12 cellular contexts compared by ENCODE assay signal in genomic region chr4:978957-979701, GRCh38. TPM values are rescaled to one million over a fixed set of nuclear protein-coding genes. Genes with fewer than 3 reads are reported as not detected.
DNase-seq lines count a peak whose midpoint lies in the region; ATAC-seq and TF ChIP-seq lines count a peak whose summit lies in the region.
"Had no signal": no experiment of that assay in that cellular context is flagged by ENCODE, and none has a peak within 500 bp of the region (broad histone marks: within the 10 kb centered on the region; RNA-seq: fewer than 3 reads in every experiment).

No MANE protein-coding gene starts in this region.

- ATAC-seq in WTC11, result no peak

- H3K4me3 Mint-ChIP-seq in WTC11, result no peak overlapping the region

- DNase-seq in HuH-7 (ENCODE audit: low spot score) (peak; percentile 74), WTC11 (ENCODE audit: low spot score) (no peak), mucosa of gallbladder (ENCODE audit: low spot score) (no peak), NCI-H1436 treated with DMSO at 0.1 percent for 48 hours (lab: John Stamatoyannopoulos, UW) (no peak), NCI-H526 treated with DMSO at 0.1 percent for 48 hours (lab: John Stamatoyannopoulos, UW) (no peak)
- DNase-seq: aorta, foreskin melanocyte, NCI-H2029 had no signal

- H3K36me3 ChIP-seq in mesodermal cell (ENCODE audit: control insufficient read depth, insufficient read depth, low read length), result no peaks in the 10 kb centered on the region

- peaks cover 12% of the 10 kb centered on the region for H3K27me3 Mint-ChIP-seq in WTC11 (ENCODE audit: low read depth)

- CTCF ChIA-PET in WTC11 (lab: Charles Lee), result no interaction called here

- no peak for TF ChIP-seq CTCF in WTC11 (IDR thresholded peaks at IDR 0.05)

- H3K4me1 ChIP-seq in mesodermal cell (ENCODE audit: control insufficient read depth, insufficient read depth, low read length, poor library complexity, severe bottlenecking), result peaks cover 17% of the 10 kb centered on the region

- H3K27ac Mint-ChIP-seq in WTC11, result no peak overlapping the region

- H3K4me1 Mint-ChIP-seq in WTC11, result peaks cover 4% of the 10 kb centered on the region; the same call in 1 of the 2 replicates

- H3K9me3 Mint-ChIP-seq in WTC11, result peaks cover 3% of the 10 kb centered on the region; the same call in 1 of the 2 replicates

- peak overlapping the region; percentile 63 for H3K27ac ChIP-seq in mesodermal cell (ENCODE audit: low read depth, low read length, severe bottlenecking)

- H3K9me3 ChIP-seq in mesodermal cell (ENCODE audit: control insufficient read depth, low read length), result peaks cover 1% of the 10 kb centered on the region

- 0 out of 2 replicates have a peak, but pooled peaks cover 2% of the 10 kb centered on the region for H3K36me3 Mint-ChIP-seq in WTC11

- WGBS in mesodermal cell (ENCODE audit: insufficient coverage in 2 of 2), 2 experiments, result 48 to 51% methylated on average over 11 to 15 of the region's 20 CpGs

- H3K4me3 ChIP-seq in mesodermal cell (ENCODE audit: extremely low read depth, insufficient read depth, low read length, poor library complexity, severe bottlenecking), result no peak overlapping the region

- POLR2A ChIA-PET in WTC11 (lab: Charles Lee), result no interaction called here

TF ChIP-seq in WTC11, 78 proteins besides CTCF, POLR2A, EP300 and RAD21:
- TF ChIP-seq GABPB1 (CRISPR knock-in tag; IDR thresholded peaks at IDR 0.05), result peak; percentile 95
- TF ChIP-seq, protein P1, sequence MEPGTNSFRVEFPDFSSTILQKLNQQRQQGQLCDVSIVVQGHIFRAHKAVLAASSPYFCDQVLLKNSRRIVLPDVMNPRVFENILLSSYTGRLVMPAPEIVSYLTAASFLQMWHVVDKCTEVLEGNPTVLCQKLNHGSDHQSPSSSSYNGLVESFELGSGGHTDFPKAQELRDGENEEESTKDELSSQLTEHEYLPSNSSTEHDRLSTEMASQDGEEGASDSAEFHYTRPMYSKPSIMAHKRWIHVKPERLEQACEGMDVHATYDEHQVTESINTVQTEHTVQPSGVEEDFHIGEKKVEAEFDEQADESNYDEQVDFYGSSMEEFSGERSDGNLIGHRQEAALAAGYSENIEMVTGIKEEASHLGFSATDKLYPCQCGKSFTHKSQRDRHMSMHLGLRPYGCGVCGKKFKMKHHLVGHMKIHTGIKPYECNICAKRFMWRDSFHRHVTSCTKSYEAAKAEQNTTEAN (CRISPR knock-in tag; IDR thresholded peaks at IDR 0.05), result no peak
- TF ChIP-seq SMAD3 (CRISPR knock-in tag; IDR thresholded peaks at IDR 0.05; ENCODE audit: borderline replicate concordance), result no peak
- TF ChIP-seq, protein P2, sequence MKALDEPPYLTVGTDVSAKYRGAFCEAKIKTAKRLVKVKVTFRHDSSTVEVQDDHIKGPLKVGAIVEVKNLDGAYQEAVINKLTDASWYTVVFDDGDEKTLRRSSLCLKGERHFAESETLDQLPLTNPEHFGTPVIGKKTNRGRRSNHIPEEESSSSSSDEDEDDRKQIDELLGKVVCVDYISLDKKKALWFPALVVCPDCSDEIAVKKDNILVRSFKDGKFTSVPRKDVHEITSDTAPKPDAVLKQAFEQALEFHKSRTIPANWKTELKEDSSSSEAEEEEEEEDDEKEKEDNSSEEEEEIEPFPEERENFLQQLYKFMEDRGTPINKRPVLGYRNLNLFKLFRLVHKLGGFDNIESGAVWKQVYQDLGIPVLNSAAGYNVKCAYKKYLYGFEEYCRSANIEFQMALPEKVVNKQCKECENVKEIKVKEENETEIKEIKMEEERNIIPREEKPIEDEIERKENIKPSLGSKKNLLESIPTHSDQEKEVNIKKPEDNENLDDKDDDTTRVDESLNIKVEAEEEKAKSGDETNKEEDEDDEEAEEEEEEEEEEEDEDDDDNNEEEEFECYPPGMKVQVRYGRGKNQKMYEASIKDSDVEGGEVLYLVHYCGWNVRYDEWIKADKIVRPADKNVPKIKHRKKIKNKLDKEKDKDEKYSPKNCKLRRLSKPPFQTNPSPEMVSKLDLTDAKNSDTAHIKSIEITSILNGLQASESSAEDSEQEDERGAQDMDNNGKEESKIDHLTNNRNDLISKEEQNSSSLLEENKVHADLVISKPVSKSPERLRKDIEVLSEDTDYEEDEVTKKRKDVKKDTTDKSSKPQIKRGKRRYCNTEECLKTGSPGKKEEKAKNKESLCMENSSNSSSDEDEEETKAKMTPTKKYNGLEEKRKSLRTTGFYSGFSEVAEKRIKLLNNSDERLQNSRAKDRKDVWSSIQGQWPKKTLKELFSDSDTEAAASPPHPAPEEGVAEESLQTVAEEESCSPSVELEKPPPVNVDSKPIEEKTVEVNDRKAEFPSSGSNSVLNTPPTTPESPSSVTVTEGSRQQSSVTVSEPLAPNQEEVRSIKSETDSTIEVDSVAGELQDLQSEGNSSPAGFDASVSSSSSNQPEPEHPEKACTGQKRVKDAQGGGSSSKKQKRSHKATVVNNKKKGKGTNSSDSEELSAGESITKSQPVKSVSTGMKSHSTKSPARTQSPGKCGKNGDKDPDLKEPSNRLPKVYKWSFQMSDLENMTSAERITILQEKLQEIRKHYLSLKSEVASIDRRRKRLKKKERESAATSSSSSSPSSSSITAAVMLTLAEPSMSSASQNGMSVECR (CRISPR knock-in tag; IDR thresholded peaks at IDR 0.05; ENCODE audit: borderline replicate concordance), result no peak
- no peak for TF ChIP-seq ZNF396 (CRISPR knock-in tag; IDR thresholded peaks at IDR 0.05; ENCODE audit: borderline replicate concordance)
- TF ChIP-seq ZNF317 (CRISPR knock-in tag; IDR thresholded peaks at IDR 0.05; ENCODE audit: borderline replicate concordance, low read depth), result no peak
- TF ChIP-seq SP1 (CRISPR knock-in tag; conservative IDR thresholded peaks at IDR 0.05), result no peak

RNA-seq across cellular contexts. Expression of gene DGKQ, which starts 5.8 kb away (rescaled TPM):
- total RNA-seq in WTC11 (2021), result 15.7 to 19.3 TPM (median 16.9 TPM) in 3 replicates
- 11.0 TPM for polyA plus RNA-seq in mesodermal cell (2013, experiment 1 of 2)
- polyA plus RNA-seq in mesodermal cell (2013, experiment 2 of 2), result 8.0 TPM
- total RNA-seq in mucosa of gallbladder, result 26.9 TPM

RNA-seq across cellular contexts. Expression of gene IDUA, which starts 7.7 kb away (rescaled TPM):
- total RNA-seq in WTC11 (2021), result 8.5 to 9.7 TPM (median 8.7 TPM) in 3 replicates
- 2.2 TPM for polyA plus RNA-seq in mesodermal cell (2013, experiment 1 of 2)
- 2.7 TPM for polyA plus RNA-seq in mesodermal cell (2013, experiment 2 of 2)
- 93.0 TPM for total RNA-seq in mucosa of gallbladder

RNA-seq across cellular contexts. Expression of gene SLC26A1, which starts 14.1 kb away (rescaled TPM):
- total RNA-seq in WTC11 (2021) (0.14 to 0.85 TPM (median 0.25 TPM) in 3 replicates), mucosa of gallbladder (4.3 TPM)
- polyA plus RNA-seq in mesodermal cell (2013, experiment 1 of 2), result not detected
- polyA plus RNA-seq in mesodermal cell (2013, experiment 2 of 2), result not detected
- total RNA-seq: activated CD8-positive, alpha-beta memory T cell treated with anti-CD3 and anti-CD28 coated beads for 36 hours; H4; SK-MEL-5 had no signal

RNA-seq across cellular contexts. Expression of gene FGFRL1, which starts 32.3 kb away (rescaled TPM):
- total RNA-seq in WTC11 (2021) (25.9 to 30.6 TPM (median 27.3 TPM) in 3 replicates), mucosa of gallbladder (28.2 TPM)
- polyA plus RNA-seq in mesodermal cell (2013, experiment 1 of 2), result 33.4 TPM
- polyA plus RNA-seq in mesodermal cell (2013, experiment 2 of 2), result 29.9 TPM

RNA-seq across cellular contexts. Expression of gene TMEM175, which starts 46.9 kb away (rescaled TPM):
- total RNA-seq in WTC11 (2021) (6.4 to 10.6 TPM (median 9.2 TPM) in 3 replicates), mucosa of gallbladder (48.8 TPM)
- 12.8 TPM for polyA plus RNA-seq in mesodermal cell (2013, experiment 1 of 2)
- polyA plus RNA-seq in mesodermal cell (2013, experiment 2 of 2), result 10.8 TPM
